8 cellular contexts compared by ENCODE assay signal in genomic region chr6:129683606-129684322, GRCh38. TPM values are rescaled to one million over a fixed set of nuclear protein-coding genes. Genes with fewer than 3 reads are reported as not detected.
DNase-seq lines count a peak whose midpoint lies in the region; ATAC-seq and TF ChIP-seq lines count a peak whose summit lies in the region.

No MANE protein-coding gene starts in this region.

- no peaks in the 10 kb centered on the region for H3K9me3 ChIP-seq in CD4-positive, alpha-beta T cell (ENCODE audit: control insufficient read depth, low read length)
- no peaks in the 10 kb centered on the region for H3K9me3 ChIP-seq in SU-DHL-6 (ENCODE audit: insufficient read depth, low read length)
- no peaks in the 10 kb centered on the region for H3K9me3 ChIP-seq in ascending aorta

- intact Hi-C loops in CD4-positive, alpha-beta T cell (cut with DNase I, micrococcal nuclease) = no loop called here
- intact Hi-C loops in ascending aorta (cut with DNase I) = loop anchor here (5.0 kb wide), 1 partner anchor 64 kb away; no protein-coding TSS in a partner anchor

- H3K9me3 Mint-ChIP-seq in CD4-positive, alpha-beta T cell = no peaks in the 10 kb centered on the region

- H3K9me2 ChIP-seq in SU-DHL-6 (replicated peaks; ENCODE audit: insufficient read depth, low read length) = no peaks in the 10 kb centered on the region

- H4K20me1 ChIP-seq in SU-DHL-6 (ENCODE audit: low read depth, low read length) = no peaks in the 10 kb centered on the region

- H3K4me1 Mint-ChIP-seq in CD4-positive, alpha-beta T cell (ENCODE audit: low read depth) = peaks cover 48% of the 10 kb centered on the region

- CTCF ChIA-PET in CD4-positive, alpha-beta T cell (lab: Charles Lee) = interaction anchor here (1.0 to 1.9 kb wide), 3 partner anchors 11 to 86 kb away, joined by 3 to 8 read pairs (median 3); no protein-coding TSS in a partner anchor

- peak; percentile 91 for ATAC-seq in CD4-positive, alpha-beta T cell (ENCODE audit: poor library complexity)
- ATAC-seq in GM19452 (IDR thresholded peaks at IDR 0.05; ENCODE audit: unreplicated experiment) (peak; percentile 89), HG03565 (IDR thresholded peaks at IDR 0.05; ENCODE audit: unreplicated experiment) (peak; percentile 96)

- H3K4me2 ChIP-seq in SU-DHL-6 (ENCODE audit: low read depth, low read length, poor library complexity, severe bottlenecking) = peak overlapping the region; percentile 48

- no peaks in the 10 kb centered on the region for H3K27me3 ChIP-seq in CD4-positive, alpha-beta T cell (ENCODE audit: control insufficient read depth, insufficient read depth, low read length)
- H3K27me3 ChIP-seq in SU-DHL-6 (ENCODE audit: low read length) = no peaks in the 10 kb centered on the region
- H3K27me3 ChIP-seq in ascending aorta = no peaks in the 10 kb centered on the region

- peak; percentile 29 to 67 (median 55) for DNase-seq in CD4-positive, alpha-beta T cell
- DNase-seq in ascending aorta (ENCODE audit: low spot score in 2 of 2) (peak; percentile 75 to 88), iPS-NIHi11 (ENCODE audit: low spot score) (peak; percentile 53), NCI-H1417 treated with DMSO at 0.1 percent for 48 hours (lab: John Stamatoyannopoulos, UW) (no peak)
- DNase-seq in stimulated activated CD4-positive, alpha-beta T cell treated with anti-CD3 and anti-CD28 coated beads, Interleukin-12 subunit alpha, Interleukin-12 subunit beta, amount 100 ng/mL, for 48 hours (ENCODE audit: low read depth in 2 of 3, low spot score in 1 of 3) = peak; percentile 34 to 50 (median 43)

- H3K36me3 ChIP-seq in SU-DHL-6 (ENCODE audit: low read length) (no peaks in the 10 kb centered on the region), ascending aorta (no peaks in the 10 kb centered on the region)

- no peak overlapping the region for H3K9ac ChIP-seq in SU-DHL-6 (ENCODE audit: low read length)

- H3F3A ChIP-seq in SU-DHL-6 (ENCODE audit: insufficient read depth) = no peaks in the 10 kb centered on the region

- POLR2A ChIA-PET in CD4-positive, alpha-beta T cell (lab: Charles Lee) = interaction anchor here (0.6 to 1.3 kb wide), 8 partner anchors 8 to 337 kb away, joined by 3 to 10 read pairs (median 4); partner anchors contain the start of gene ARHGAP18

- peaks cover 11 to 12% of the 10 kb centered on the region in 2 donors for H3K4me1 ChIP-seq in ascending aorta

- H3K36me3 Mint-ChIP-seq in CD4-positive, alpha-beta T cell (ENCODE audit: low read depth) = no peaks in the 10 kb centered on the region

- no peaks in the 10 kb centered on the region for H3K27me3 Mint-ChIP-seq in CD4-positive, alpha-beta T cell

- H3K4me3 ChIP-seq in SU-DHL-6 (ENCODE audit: insufficient read depth, low read length, poor library complexity, severe bottlenecking) (no peak overlapping the region), ascending aorta (no peak overlapping the region)

- H2AFZ ChIP-seq in SU-DHL-6 (ENCODE audit: low read depth, low read length, severe bottlenecking) = no peak overlapping the region

- H3K4me3 Mint-ChIP-seq in CD4-positive, alpha-beta T cell = peak overlapping the region; percentile 31

- H3K27ac ChIP-seq in CD4-positive, alpha-beta T cell (ENCODE audit: low read depth, low read length) = peak overlapping the region; percentile 9
- no peak overlapping the region for H3K27ac ChIP-seq in SU-DHL-6 (ENCODE audit: low read depth, low read length)
- peak overlapping the region; percentile 81 to 86 for H3K27ac ChIP-seq in ascending aorta

- peak overlapping the region; percentile 68 for H3K27ac Mint-ChIP-seq in CD4-positive, alpha-beta T cell

- no peak for TF ChIP-seq CTCF in CD4-positive, alpha-beta T cell (IDR thresholded peaks at IDR 0.05)
- no peak for TF ChIP-seq CTCF in SU-DHL-6 (IDR thresholded peaks at IDR 0.05; ENCODE audit: insufficient read depth, low read length, poor library complexity, severe bottlenecking)
- no peak for TF ChIP-seq CTCF in ascending aorta (IDR thresholded peaks at IDR 0.05)

- no peaks in the 10 kb centered on the region for H3K79me2 ChIP-seq in SU-DHL-6 (ENCODE audit: insufficient read depth, low read length)

RNA-seq across cellular contexts. Expression of gene ARHGAP18, which starts 26.2 kb away (rescaled TPM):
- total RNA-seq in CD4-positive, alpha-beta T cell = 1 to 10 TPM in 1 of 2 experiments, under 1 TPM in 1; 0.71 to 1.3 TPM
- total RNA-seq in ascending aorta = 10.7 TPM
